ENCODE assay signal across 13 cellular contexts in genomic region chr15:81160312-81161214, GRCh38. TPM values are rescaled to one million over a fixed set of nuclear protein-coding genes. Genes with fewer than 3 reads are reported as not detected.
DNase-seq lines count a peak whose midpoint lies in the region; TF ChIP-seq lines count a peak whose summit lies in the region.
"Had no signal": no experiment of that assay in that cellular context is flagged by ENCODE, and none has a peak within 500 bp of the region (broad histone marks: within the 10 kb centered on the region; RNA-seq: fewer than 3 reads in every experiment).

No MANE protein-coding gene starts in this region.

- no peak overlapping the region for H2BK12ac ChIP-seq in mesenchymal stem cell (ENCODE audit: low read length in 2 of 2)

- TF ChIP-seq CTCF in AG10803 (conservative IDR thresholded peaks at IDR 0.05; ENCODE audit: low read length) (no peak), breast epithelium (IDR thresholded peaks at IDR 0.05) (no peak)

- DNase-seq in AG10803 (ENCODE audit: low read depth) (peak; percentile 94), M059J (ENCODE audit: low read depth) (peak; percentile 13), breast epithelium (ENCODE audit: low spot score in 2 of 2) (peak in 1 of 2 donors; percentile 58), mesenchymal stem cell (no peak), UCSD-AML1 (lab: John Stamatoyannopoulos, UW; ENCODE audit: unreplicated experiment) (no peak), HUDEP-2 (lab: John Stamatoyannopoulos, UW; ENCODE audit: unreplicated experiment in 76 of 76) (no peak), superior temporal gyrus (ENCODE audit: extremely low spot score) (no peak), amygdala (lab: John Stamatoyannopoulos, UW) (no peak)
- DNase-seq: GDM1, natural killer cell had no signal

- H2BK5ac ChIP-seq in mesenchymal stem cell (ENCODE audit: low read depth, low read length, poor library complexity, severe bottlenecking) = no peak overlapping the region

- no peak overlapping the region for H2BK15ac ChIP-seq in mesenchymal stem cell (ENCODE audit: low read depth, poor library complexity, severe bottlenecking)

- H3K14ac ChIP-seq in mesenchymal stem cell (ENCODE audit: low read length in 2 of 2) = no peak overlapping the region

- intact Hi-C loops in breast epithelium (cut with DNase I; ENCODE audit: low total_unique reads) = no loop called here

- H4K8ac ChIP-seq in mesenchymal stem cell (ENCODE audit: low read length) = no peak overlapping the region

- no peaks in the 10 kb centered on the region for H3K9me3 ChIP-seq in breast epithelium
- H3K9me3 ChIP-seq in mesenchymal stem cell (ENCODE audit: control insufficient read depth, low read length) = no peaks in the 10 kb centered on the region

- H4K91ac ChIP-seq in mesenchymal stem cell (ENCODE audit: low read length) = no peak overlapping the region

- no peak overlapping the region for H3K4me2 ChIP-seq in mesenchymal stem cell (ENCODE audit: low read length, poor library complexity, severe bottlenecking)

- H3K27me3 ChIP-seq in breast epithelium (no peaks in the 10 kb centered on the region), mesenchymal stem cell (ENCODE audit: control insufficient read depth in 1 of 2, insufficient read depth in 1 of 2, low read length in 2 of 2) (no peaks in the 10 kb centered on the region)

- H3K23ac ChIP-seq in mesenchymal stem cell (ENCODE audit: low read length in 2 of 2) = no peak overlapping the region

- no peak overlapping the region for H3K18ac ChIP-seq in mesenchymal stem cell (ENCODE audit: low read depth in 1 of 2, low read length in 2 of 2)

- H3K36me3 ChIP-seq in breast epithelium (no peaks in the 10 kb centered on the region), mesenchymal stem cell (ENCODE audit: control insufficient read depth in 1 of 2, insufficient read depth in 2 of 2, low read depth in 1 of 2, low read length in 2 of 2) (no peaks in the 10 kb centered on the region)

- peak overlapping the region; percentile 19 for H3K9ac ChIP-seq in mesenchymal stem cell (ENCODE audit: low read length)

- H2AK5ac ChIP-seq in mesenchymal stem cell (ENCODE audit: low read length, severe bottlenecking) = no peak overlapping the region

- no peak for TF ChIP-seq POLR2A in breast epithelium (IDR thresholded peaks at IDR 0.05)

- H3K27ac ChIP-seq in breast epithelium (peak overlapping the region; percentile 33 to 84), mesenchymal stem cell (ENCODE audit: low read length, poor library complexity, severe bottlenecking) (no peak overlapping the region)

- H3K4me3 ChIP-seq in AG10803 (ENCODE audit: low read length) (no peak overlapping the region), breast epithelium (no peak overlapping the region), mesenchymal stem cell (ENCODE audit: insufficient read depth in 1 of 2, low read depth in 1 of 2, low read length in 2 of 2) (no peak overlapping the region)
- H3K4me3 ChIP-seq: K562 had no signal

- H2BK120ac ChIP-seq in mesenchymal stem cell (ENCODE audit: low read depth, low read length) = no peak overlapping the region

- H2AFZ ChIP-seq in mesenchymal stem cell (ENCODE audit: low read depth, low read length) = no peak overlapping the region

- H3K4me1 ChIP-seq in breast epithelium = peaks cover 0 to 4% of the 10 kb centered on the region in 2 donors
- peaks cover 5% of the 10 kb centered on the region for H3K4me1 ChIP-seq in mesenchymal stem cell (ENCODE audit: control insufficient read depth, insufficient read depth, low read depth, low read length)

- 81% methylated on average over 9 of the region's 11 CpGs for WGBS in mesenchymal stem cell

- H3K4ac ChIP-seq in mesenchymal stem cell (ENCODE audit: low read depth in 1 of 2, low read length in 2 of 2) = no peak overlapping the region

- no peaks in the 10 kb centered on the region for H3K79me1 ChIP-seq in mesenchymal stem cell (replicated peaks; ENCODE audit: low read length, poor library complexity, severe bottlenecking)

RNA-seq across cellular contexts. Expression of gene CFAP161, which starts 26.5 kb away (rescaled TPM):
- total RNA-seq in M059J (2014; rRNA removed; shearing (Covaris generic)) = not detected in 2 replicates
- total RNA-seq in breast epithelium = 1 to 10 TPM in 1 of 3 donors, under 1 TPM in 1, not detected in 1; 0.66 to 1.0 TPM
- polyA plus RNA-seq in mesenchymal stem cell (2013, experiment 1 of 2) = not detected
- polyA plus RNA-seq in mesenchymal stem cell (2013, experiment 2 of 2) = not detected
- total RNA-seq: H1, WTC11 had no signal

RNA-seq across cellular contexts. Expression of gene IL16, which starts 36.1 kb away (rescaled TPM):
- total RNA-seq in M059J (2014; rRNA removed; shearing (Covaris generic)) = not detected in 2 replicates
- total RNA-seq in breast epithelium = 10 to 100 TPM; 11.1 to 40.5 (median 20.3) TPM
- 0.01 TPM for polyA plus RNA-seq in mesenchymal stem cell (2013, experiment 1 of 2)
- not detected for polyA plus RNA-seq in mesenchymal stem cell (2013, experiment 2 of 2)

Comparison
In these comparisons a context has a peak if more than half of its experiments do, and no peak if none do; other contexts are left out.
1. DNase-seq: peak in AG10803 (single experiment) and M059J (single experiment); none in mesenchymal stem cell (single experiment), UCSD-AML1 (single experiment), HUDEP-2 (0 of 76), superior temporal gyrus (single experiment) and amygdala (0 of 56).
2. RNA of gene IL16, which starts 36.1 kb away (total RNA-seq): 11.1 to 40.5 TPM in breast epithelium; not detected in M059J; every median in the first group is over 10 times any median in the second.